11 cellular contexts compared by ENCODE assay signal in the genomic region with DNA sequence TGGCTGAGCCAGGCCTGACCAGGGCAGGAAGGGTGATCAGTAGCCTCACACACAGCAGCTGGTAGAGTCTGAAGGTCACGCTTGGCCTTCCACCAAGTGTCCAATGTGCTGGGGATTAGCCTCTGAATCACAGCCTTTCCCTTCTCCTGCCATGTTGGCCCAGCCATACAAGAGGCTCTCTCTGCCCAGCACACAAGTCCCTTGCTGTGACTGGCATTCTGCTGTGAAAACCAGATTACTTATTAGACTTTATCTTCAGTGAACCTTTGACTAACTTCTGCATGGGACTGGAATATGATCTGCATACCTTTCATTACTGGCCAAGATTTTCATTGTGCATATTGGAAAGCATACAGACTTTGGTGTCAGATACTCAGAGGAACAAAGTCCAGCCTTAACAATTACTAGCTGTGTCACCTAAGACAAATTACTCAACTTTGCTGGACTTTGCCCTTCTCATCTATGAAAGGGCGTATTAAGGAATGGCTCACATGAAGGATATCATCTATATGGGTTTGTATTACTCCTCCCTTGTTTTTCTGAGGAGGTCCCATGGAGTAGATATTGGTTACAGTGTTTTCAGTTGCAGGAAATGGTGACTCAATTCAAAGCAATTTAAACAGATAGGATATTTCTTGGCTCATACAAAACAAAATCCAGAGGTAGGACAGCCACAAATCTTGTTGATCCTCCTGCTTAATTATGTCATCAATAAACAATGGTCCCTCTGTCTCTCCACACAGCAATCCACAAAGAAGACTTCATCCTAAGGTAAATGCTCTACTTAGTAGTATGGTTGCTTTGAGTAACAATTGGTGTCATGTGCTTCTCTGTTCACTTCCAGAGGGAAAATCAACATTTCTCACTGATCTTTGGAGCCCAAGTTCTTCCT.
DNase-seq lines count a peak whose midpoint lies in the region; ATAC-seq and TF ChIP-seq lines count a peak whose summit lies in the region.
"Had no signal": no experiment of that assay in that cellular context is flagged by ENCODE, and none has a peak within 500 bp of the region (broad histone marks: within the 10 kb centered on the region; RNA-seq: fewer than 3 reads in every experiment).

No MANE protein-coding gene starts in this region.

- no peaks in the 10 kb centered on the region for H3K9me3 ChIP-seq in SJSA1 (replicated peaks)

- DNase-seq in GM04504 (ENCODE audit: low read depth) (peak; percentile 58), SJSA1 (ENCODE audit: low read depth in 1 of 2, low spot score in 2 of 2) (peak in 1 of 2 experiments; percentile 38), fibroblast of villous mesenchyme (ENCODE audit: low read depth) (peak; percentile 41), renal cortical epithelial cell (ENCODE audit: low read depth) (peak; percentile 68), NCI-H510A treated with DMSO at 0.1 percent for 48 hours (lab: John Stamatoyannopoulos, UW) (no peak), NCI-H1694 treated with DMSO at 0.1 percent for 48 hours (lab: John Stamatoyannopoulos, UW) (no peak), RPMI8226 (no peak)
- DNase-seq: activated CD8-positive, alpha-beta T cell treated with anti-CD3 and anti-CD28 coated beads, Interleukin-2, amount 10 ng/mL, durations not matched to agents 7 days and 5 days; amygdala had no signal

- H3K4me1 ChIP-seq in SJSA1 (replicated peaks) = peaks cover 26% of the 10 kb centered on the region

- ATAC-seq in HG03520 (IDR thresholded peaks at IDR 0.05; ENCODE audit: unreplicated experiment) = no peak
- ATAC-seq: activated CD8-positive, alpha-beta T cell treated with anti-CD3 and anti-CD28 coated beads, Interleukin-2, amount 10 ng/mL, durations not matched to agents 7 days and 5 days had no signal

- H3K27me3 ChIP-seq in SJSA1 (replicated peaks) = no peaks in the 10 kb centered on the region

- H3K4me3 ChIP-seq in SJSA1 = no peak overlapping the region
- H3K4me3 ChIP-seq in fibroblast of villous mesenchyme (ENCODE audit: low read depth, low read length) = no peak overlapping the region
- H3K4me3 ChIP-seq: SK-N-MC had no signal

- no peaks in the 10 kb centered on the region for H3K36me3 ChIP-seq in SJSA1

- peak overlapping the region; percentile 30 for H3K27ac ChIP-seq in SJSA1
- H3K27ac ChIP-seq: SK-N-MC had no signal

- TF ChIP-seq CTCF in fibroblast of villous mesenchyme (IDR thresholded peaks at IDR 0.05; ENCODE audit: insufficient read depth, low read depth, low read length) = no peak

Comparison
In these comparisons a context has a peak if more than half of its experiments do, and no peak if none do; other contexts are left out.
1. DNase-seq: peak in GM04504 (single experiment), fibroblast of villous mesenchyme (single experiment) and renal cortical epithelial cell (single experiment); none in NCI-H510A treated with DMSO at 0.1 percent for 48 hours (single experiment), NCI-H1694 treated with DMSO at 0.1 percent for 48 hours (single experiment) and RPMI8226 (single experiment).